ENCODE assay signal across 7 cellular contexts in the genomic region with DNA sequence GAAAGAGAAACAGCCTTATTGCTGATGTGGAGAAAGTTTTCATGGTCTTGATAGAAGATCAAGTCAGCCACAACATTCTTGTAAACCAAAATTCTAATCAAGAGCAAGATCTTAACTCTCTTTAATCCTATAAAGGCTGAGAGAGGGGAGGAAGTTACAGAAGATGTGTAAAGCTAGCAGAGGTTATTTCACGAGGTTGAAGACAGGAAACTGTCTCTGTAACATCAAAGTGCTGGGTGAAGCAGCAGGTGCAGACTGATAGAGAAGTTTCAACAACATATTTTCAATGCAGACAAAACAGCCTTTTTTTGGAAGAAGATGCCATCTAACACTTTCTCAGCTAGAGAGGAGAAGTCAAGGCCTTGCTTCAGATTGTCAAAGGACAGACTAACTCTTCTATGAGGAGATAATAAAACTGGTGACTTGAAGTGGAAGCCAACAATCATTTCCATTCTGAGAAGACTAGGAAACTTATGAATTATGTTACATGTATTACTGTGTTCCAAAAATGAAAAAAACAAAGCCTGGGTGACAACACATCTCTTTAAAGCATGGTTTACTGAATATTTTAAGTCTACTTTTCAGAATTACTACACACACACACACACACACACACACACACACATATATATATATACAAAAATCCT.
DNase-seq lines count a peak whose midpoint lies in the region; ATAC-seq and TF ChIP-seq lines count a peak whose summit lies in the region.
"Not testable (repeated sequence)": the region's sequence is repeated elsewhere in the genome, so short reads cannot be mapped to it uniquely, and the experiment has no call there.

No MANE protein-coding gene starts in this region.

- peaks cover 57% of the 10 kb centered on the region for H3K4me1 Mint-ChIP-seq in CD8-positive, alpha-beta T cell (ENCODE audit: low read depth)
- H3K4me1 Mint-ChIP-seq in activated CD8-positive, alpha-beta T cell treated with anti-CD3 and anti-CD28 coated beads for 36 hours (ENCODE audit: low read depth) = peaks cover 49% of the 10 kb centered on the region
- peaks cover 44% of the 10 kb centered on the region for H3K4me1 Mint-ChIP-seq in activated T-helper 2 cell treated with anti-CD3 and anti-CD28 coated beads, Interferon-gamma antibody, Interleukin-2, Interleukin-4, amounts not matched to agents 10 μg/mL and 5 μg/mL and 100 μg/mL, durations not matched to agents 14 hours and 24 hours and 36 hours (ENCODE audit: low read depth)
- H3K4me1 Mint-ChIP-seq in activated naive CD8-positive, alpha-beta T cell treated with anti-CD3 and anti-CD28 coated beads, Interleukin-2, amount 50 U/mL, for 24 hours = peaks cover 38% of the 10 kb centered on the region
- peaks cover 13 to 15% of the 10 kb centered on the region in 2 donors for H3K4me1 Mint-ChIP-seq in natural killer cell

- H3K27ac ChIP-seq in CD8-positive, alpha-beta T cell (ENCODE audit: low read depth, low read length) = peak overlapping the region; percentile 19

- H3K36me3 Mint-ChIP-seq in CD8-positive, alpha-beta T cell; activated CD8-positive, alpha-beta T cell treated with anti-CD3 and anti-CD28 coated beads for 36 hours (ENCODE audit: low read depth); activated T-helper 2 cell treated with anti-CD3 and anti-CD28 coated beads, Interferon-gamma antibody, Interleukin-2, Interleukin-4, amounts not matched to agents 10 μg/mL and 5 μg/mL and 100 μg/mL, durations not matched to agents 14 hours and 24 hours and 36 hours (ENCODE audit: low read depth); activated naive CD8-positive, alpha-beta T cell treated with anti-CD3 and anti-CD28 coated beads, Interleukin-2, amount 50 U/mL, for 24 hours (ENCODE audit: low read depth); natural killer cell: not testable (repeated sequence)

- not testable (repeated sequence) for H3K9me3 ChIP-seq in CD8-positive, alpha-beta T cell (ENCODE audit: low read length); Loucy (ENCODE audit: insufficient read depth, low read depth, low read length)

- H3K4me2 ChIP-seq in Loucy (ENCODE audit: low read depth, low read length, poor library complexity, severe bottlenecking) = peak overlapping the region; percentile 73

- peak overlapping the region; percentile 17 for H3K4me3 Mint-ChIP-seq in CD8-positive, alpha-beta T cell
- H3K4me3 Mint-ChIP-seq in activated CD8-positive, alpha-beta T cell treated with anti-CD3 and anti-CD28 coated beads for 36 hours; activated T-helper 2 cell treated with anti-CD3 and anti-CD28 coated beads, Interferon-gamma antibody, Interleukin-2, Interleukin-4, amounts not matched to agents 10 μg/mL and 5 μg/mL and 100 μg/mL, durations not matched to agents 14 hours and 24 hours and 36 hours (ENCODE audit: low read depth); activated naive CD8-positive, alpha-beta T cell treated with anti-CD3 and anti-CD28 coated beads, Interleukin-2, amount 50 U/mL, for 24 hours: not testable (repeated sequence)
- H3K4me3 Mint-ChIP-seq in natural killer cell = peak overlapping the region; percentile 14

- peaks cover 14% of the 10 kb centered on the region for H3F3A ChIP-seq in Loucy (ENCODE audit: low read depth)

- H3K27me3 ChIP-seq in CD8-positive, alpha-beta T cell (ENCODE audit: insufficient read depth, low read length); Loucy (ENCODE audit: insufficient read depth, low read length, poor library complexity, severe bottlenecking): not testable (repeated sequence)

- peak overlapping the region; percentile 41 for H3K9ac ChIP-seq in Loucy (ENCODE audit: low read depth, low read length, poor library complexity, severe bottlenecking)

- not testable (repeated sequence) for H4K20me1 ChIP-seq in Loucy (ENCODE audit: insufficient read depth, low read length, poor library complexity, severe bottlenecking)

- H3K36me3 ChIP-seq in CD8-positive, alpha-beta T cell (ENCODE audit: insufficient read depth, low read length); Loucy (ENCODE audit: insufficient read depth, low read length): not testable (repeated sequence)

- H2AFZ ChIP-seq in Loucy (ENCODE audit: low read length) = not testable (repeated sequence)

- H3K9me3 Mint-ChIP-seq in CD8-positive, alpha-beta T cell; activated CD8-positive, alpha-beta T cell treated with anti-CD3 and anti-CD28 coated beads for 36 hours; activated T-helper 2 cell treated with anti-CD3 and anti-CD28 coated beads, Interferon-gamma antibody, Interleukin-2, Interleukin-4, amounts not matched to agents 10 μg/mL and 5 μg/mL and 100 μg/mL, durations not matched to agents 14 hours and 24 hours and 36 hours: not testable (repeated sequence)
- H3K9me3 Mint-ChIP-seq in activated naive CD8-positive, alpha-beta T cell treated with anti-CD3 and anti-CD28 coated beads, Interleukin-2, amount 50 U/mL, for 24 hours = peaks cover 10% of the 10 kb centered on the region
- H3K9me3 Mint-ChIP-seq in natural killer cell = peaks cover 9 to 13% of the 10 kb centered on the region in 2 donors

- intact Hi-C loops in CD8-positive, alpha-beta T cell (cut with DNase I, micrococcal nuclease) = loop anchor here in 1 of 2 experiments (10.0 kb wide), 1 partner anchor 509 kb away; the partner anchor contains the start of gene CTSC
- intact Hi-C loops in activated CD8-positive, alpha-beta T cell treated with anti-CD3 and anti-CD28 coated beads for 36 hours (cut with micrococcal nuclease); activated T-helper 2 cell treated with anti-CD3 and anti-CD28 coated beads, Interferon-gamma antibody, Interleukin-2, Interleukin-4, amounts not matched to agents 10 μg/mL and 5 μg/mL and 100 μg/mL, durations not matched to agents 14 hours and 24 hours and 36 hours (cut with micrococcal nuclease); natural killer cell (cut with micrococcal nuclease): not testable (repeated sequence)

- peak; percentile 91 for ATAC-seq in CD8-positive, alpha-beta T cell
- ATAC-seq in activated CD8-positive, alpha-beta T cell treated with anti-CD3 and anti-CD28 coated beads for 36 hours = peak; percentile 83
- peak; percentile 49 for ATAC-seq in activated naive CD8-positive, alpha-beta T cell treated with anti-CD3 and anti-CD28 coated beads, Interleukin-2, amount 50 U/mL, for 24 hours
- ATAC-seq in natural killer cell = peak; percentile 67 to 85 (median 73)

- peak in 3 of 7 experiments; percentile 14 to 51 (median 16) for DNase-seq in CD8-positive, alpha-beta T cell
- DNase-seq in T-helper 2 cell = peak in 3 of 5 experiments; percentile 10 to 90 (median 62)
- DNase-seq in activated CD8-positive, alpha-beta T cell treated with anti-CD3 and anti-CD28 coated beads for 36 hours = peak; percentile 11
- peak; percentile 20 for DNase-seq in activated T-helper 2 cell treated with anti-CD3 and anti-CD28 coated beads, Interferon-gamma antibody, Interleukin-2, Interleukin-4, amounts not matched to agents 10 μg/mL and 5 μg/mL and 100 μg/mL, durations not matched to agents 14 hours and 24 hours and 36 hours (ENCODE audit: low spot score)
- not testable (repeated sequence) for DNase-seq in activated naive CD8-positive, alpha-beta T cell treated with anti-CD3 and anti-CD28 coated beads, Interleukin-2, amount 50 U/mL, for 24 hours; natural killer cell

- H3K27me3 Mint-ChIP-seq in CD8-positive, alpha-beta T cell (ENCODE audit: low read depth); activated CD8-positive, alpha-beta T cell treated with anti-CD3 and anti-CD28 coated beads for 36 hours; activated T-helper 2 cell treated with anti-CD3 and anti-CD28 coated beads, Interferon-gamma antibody, Interleukin-2, Interleukin-4, amounts not matched to agents 10 μg/mL and 5 μg/mL and 100 μg/mL, durations not matched to agents 14 hours and 24 hours and 36 hours (ENCODE audit: low read depth); activated naive CD8-positive, alpha-beta T cell treated with anti-CD3 and anti-CD28 coated beads, Interleukin-2, amount 50 U/mL, for 24 hours; natural killer cell (ENCODE audit: low read depth in 2 of 2): not testable (repeated sequence)

- H3K4me3 ChIP-seq in CD8-positive, alpha-beta T cell (ENCODE audit: low read depth, low read length) = peak overlapping the region; percentile 3
- H3K4me3 ChIP-seq in Loucy (ENCODE audit: low read length, poor library complexity, severe bottlenecking) = peak overlapping the region; percentile 51

- CTCF ChIA-PET in CD8-positive, alpha-beta T cell (lab: Charles Lee); activated CD8-positive, alpha-beta T cell treated with anti-CD3 and anti-CD28 coated beads for 36 hours (lab: Charles Lee): not testable (repeated sequence)

- peak overlapping the region; percentile 90 for H3K27ac Mint-ChIP-seq in CD8-positive, alpha-beta T cell
- peak overlapping the region; percentile 84 for H3K27ac Mint-ChIP-seq in activated CD8-positive, alpha-beta T cell treated with anti-CD3 and anti-CD28 coated beads for 36 hours
- H3K27ac Mint-ChIP-seq in activated T-helper 2 cell treated with anti-CD3 and anti-CD28 coated beads, Interferon-gamma antibody, Interleukin-2, Interleukin-4, amounts not matched to agents 10 μg/mL and 5 μg/mL and 100 μg/mL, durations not matched to agents 14 hours and 24 hours and 36 hours = peak overlapping the region; percentile 69
- H3K27ac Mint-ChIP-seq in activated naive CD8-positive, alpha-beta T cell treated with anti-CD3 and anti-CD28 coated beads, Interleukin-2, amount 50 U/mL, for 24 hours = peak overlapping the region; percentile 73
- peak overlapping the region; percentile 54 to 65 for H3K27ac Mint-ChIP-seq in natural killer cell

- not testable (repeated sequence) for H3K79me2 ChIP-seq in Loucy (ENCODE audit: insufficient read depth, low read length)

- H3K9me2 ChIP-seq in Loucy (replicated peaks; ENCODE audit: low read depth, low read length) = not testable (repeated sequence)

- POLR2A ChIA-PET in CD8-positive, alpha-beta T cell (lab: Charles Lee); activated CD8-positive, alpha-beta T cell treated with anti-CD3 and anti-CD28 coated beads for 36 hours (lab: Charles Lee): not testable (repeated sequence)

- not testable (repeated sequence) for TF ChIP-seq CTCF in CD8-positive, alpha-beta T cell (IDR thresholded peaks at IDR 0.05); Loucy (conservative IDR thresholded peaks at IDR 0.05; ENCODE audit: low read length); activated CD8-positive, alpha-beta T cell treated with anti-CD3 and anti-CD28 coated beads for 36 hours (IDR thresholded peaks at IDR 0.05); natural killer cell (IDR thresholded peaks at IDR 0.05)

- H3K4me1 ChIP-seq in CD8-positive, alpha-beta T cell (ENCODE audit: insufficient read depth, low read length) = peaks cover 50% of the 10 kb centered on the region
- peaks cover 50% of the 10 kb centered on the region for H3K4me1 ChIP-seq in Loucy (ENCODE audit: insufficient read depth, low read length, poor library complexity, severe bottlenecking)
